ENCODE assay signal across 20 cellular contexts in genomic region chr5:178368716-178369300, GRCh38.
DNase-seq lines count a peak whose midpoint lies in the region; ATAC-seq, FAIRE-seq and TF ChIP-seq lines count a peak whose summit lies in the region.
"Had no signal": no experiment of that assay in that cellular context is flagged by ENCODE, and none has a peak within 500 bp of the region (broad histone marks: within the 10 kb centered on the region; RNA-seq: fewer than 3 reads in every experiment).

No MANE protein-coding gene starts in this region.

- H4K91ac ChIP-seq in IMR-90 (ENCODE audit: insufficient read depth, low read depth, low read length): no peak overlapping the region

- H4K5ac ChIP-seq in IMR-90 (ENCODE audit: low read depth, low read length): no peak overlapping the region

- no peak overlapping the region for H3K23ac ChIP-seq in IMR-90 (ENCODE audit: low read depth, low read length)

- no peaks in the 10 kb centered on the region for H3K36me3 ChIP-seq in BLaER1
- no peaks in the 10 kb centered on the region for H3K36me3 ChIP-seq in IMR-90 (ENCODE audit: control insufficient read depth, insufficient read depth, low read length)
- H3K36me3 ChIP-seq in kidney (ENCODE audit: control insufficient read depth in 1 of 2, insufficient read depth in 2 of 2, low read length in 2 of 2): no peaks in the 10 kb centered on the region
- H3K36me3 ChIP-seq in upper lobe of right lung: no peaks in the 10 kb centered on the region
- no peaks in the 10 kb centered on the region for H3K36me3 ChIP-seq in upper lobe of left lung

- H3K4me3 ChIP-seq in BLaER1: no peak overlapping the region
- H3K4me3 ChIP-seq in IMR-90 (ENCODE audit: insufficient read depth, low read depth, low read length): no peak overlapping the region
- H3K4me3 ChIP-seq in kidney (ENCODE audit: low read length in 2 of 2): no peak overlapping the region
- no peak overlapping the region for H3K4me3 ChIP-seq in upper lobe of right lung
- no peak overlapping the region for H3K4me3 ChIP-seq in upper lobe of left lung
- no peak overlapping the region for H3K4me3 ChIP-seq in lower leg skin (ENCODE audit: low read depth, poor library complexity, severe bottlenecking)
- H3K4me3 ChIP-seq: GM23248 had no signal

- H3K9ac ChIP-seq in BLaER1 (no peak overlapping the region), IMR-90 (ENCODE audit: low read depth, low read length) (no peak overlapping the region), kidney (ENCODE audit: low read length in 2 of 2) (no peak overlapping the region)
- H3K9ac ChIP-seq: GM23248 had no signal

- ATAC-seq in IMR-90 (ENCODE audit: low read depth): no peak
- ATAC-seq in upper lobe of right lung: no peak
- no peak for ATAC-seq in upper lobe of left lung (ENCODE audit: low FRiP score in 2 of 2)

- H2BK5ac ChIP-seq in IMR-90 (ENCODE audit: low read depth, low read length, poor library complexity, severe bottlenecking): no peak overlapping the region

- TF ChIP-seq RAD21 in IMR-90 (IDR thresholded peaks at IDR 0.05; ENCODE audit: low read length): no peak

- no peak overlapping the region for H3K18ac ChIP-seq in IMR-90 (ENCODE audit: low read depth, low read length)

- H3K56ac ChIP-seq in IMR-90 (ENCODE audit: extremely low read depth, insufficient read depth, low read length): no peak overlapping the region

- H3K14ac ChIP-seq in IMR-90 (replicated peaks; ENCODE audit: low read depth, low read length): no peak overlapping the region

- H2BK120ac ChIP-seq in IMR-90 (ENCODE audit: low read depth, low read length): no peak overlapping the region

- dilution Hi-C loops in IMR-90 (cut with HindIII; ENCODE audit: low sequenced_read_pairs, unreplicated experiment): no loop called here

- H2BK15ac ChIP-seq in IMR-90 (ENCODE audit: low read depth, low read length): no peak overlapping the region

- 80% methylated on average over 2 of the region's 10 CpGs; no CpG with 5 or more reads in 1 of the 2 experiments for WGBS in IMR-90 (ENCODE audit: extremely low coverage in 2 of 2, insufficient read length in 1 of 2), 2 experiments
- WGBS in upper lobe of left lung, 2 donors: 98 to 99% methylated on average over 9 of the region's 10 CpGs
- 97 to 100% methylated on average over 9 to 10 of the region's 10 CpGs for WGBS in lower leg skin, 2 donors

- no peaks in the 10 kb centered on the region for H3K9me1 ChIP-seq in IMR-90 (ENCODE audit: insufficient read depth, low read length)

- H3K4me1 ChIP-seq in BLaER1: peaks cover 70% of the 10 kb centered on the region
- H3K4me1 ChIP-seq in IMR-90 (ENCODE audit: control insufficient read depth, insufficient read depth, low read length): no peaks in the 10 kb centered on the region
- H3K4me1 ChIP-seq in kidney (ENCODE audit: control insufficient read depth in 1 of 2, insufficient read depth in 1 of 2, low read depth in 1 of 2, low read length in 2 of 2): no peaks in the 10 kb centered on the region
- H3K4me1 ChIP-seq in upper lobe of right lung: peaks cover 8% of the 10 kb centered on the region
- H3K4me1 ChIP-seq in upper lobe of left lung: peaks cover 0 to 6% (median 2%) of the 10 kb centered on the region in 4 donors

- peaks cover 21% of the 10 kb centered on the region for H3K9me3 ChIP-seq in BLaER1
- H3K9me3 ChIP-seq in IMR-90 (ENCODE audit: control insufficient read depth, insufficient read depth, low read length): peaks cover 48% of the 10 kb centered on the region
- no peaks in the 10 kb centered on the region for H3K9me3 ChIP-seq in kidney (ENCODE audit: control insufficient read depth in 1 of 2, low read length in 2 of 2)
- H3K9me3 ChIP-seq in upper lobe of right lung: no peaks in the 10 kb centered on the region
- peaks cover 0 to 6% (median 0%) of the 10 kb centered on the region in 4 donors for H3K9me3 ChIP-seq in upper lobe of left lung

- no peak overlapping the region for H2BK20ac ChIP-seq in IMR-90 (ENCODE audit: low read depth, low read length)

- no TSS peak for BruUV-seq in IMR-90 (replicated peaks; lab: Mats Ljungman, UMichigan)

- H3K4ac ChIP-seq in IMR-90 (ENCODE audit: low read depth, low read length): no peak overlapping the region

- no peak for TF ChIP-seq EP300 in upper lobe of left lung (IDR thresholded peaks at IDR 0.05)

- H2AFZ ChIP-seq in IMR-90 (replicated peaks; ENCODE audit: low read length, poor library complexity): peak overlapping the region; percentile 32
- H2AFZ ChIP-seq: GM23248 had no signal

- no peak overlapping the region for H4K8ac ChIP-seq in IMR-90 (ENCODE audit: low read depth in 2 of 2, low read length in 2 of 2)

- no peak overlapping the region for H2AK5ac ChIP-seq in IMR-90 (ENCODE audit: low read depth, low read length)

- no peaks in the 10 kb centered on the region for H3K79me1 ChIP-seq in IMR-90 (ENCODE audit: low read depth in 1 of 2, low read length in 2 of 2)

- CTCF ChIA-PET in IMR-90 (lab: Yijun Ruan, JAX): no interaction called here

- TF ChIP-seq POLR2A in IMR-90 (IDR thresholded peaks at IDR 0.05; ENCODE audit: low read depth, low read length): no peak
- TF ChIP-seq POLR2A in upper lobe of left lung (IDR thresholded peaks at IDR 0.05): no peak
- no peak for TF ChIP-seq POLR2A in lower leg skin (IDR thresholded peaks at IDR 0.05)

- POLR2A ChIA-PET in IMR-90 (lab: Charles Lee; ENCODE audit: unreplicated experiment): no interaction called here

- no peak overlapping the region for H2AK9ac ChIP-seq in IMR-90 (replicated peaks; ENCODE audit: low read depth, low read length, poor library complexity)

- DNase-seq in IMR-90 (no peak), kidney (peak; percentile 38), upper lobe of right lung (peak; percentile 43), upper lobe of left lung (no peak), lower leg skin (ENCODE audit: low spot score in 2 of 2) (no peak), mucosa of gallbladder (ENCODE audit: low spot score) (no peak)
- DNase-seq: 8988T; C1 segment of cervical spinal cord; CD4-positive, CD25-positive, alpha-beta regulatory T cell; CD8-positive, alpha-beta memory T cell; COR-L47; DMS 273 treated with DMSO at 0.1 percent for 48 hours; DMS53; GM23248; HCEC 1CT had no signal

- FAIRE-seq in kidney (lab: Jason Lieb, UNC): no peak
- FAIRE-seq: G401.6, GM12891, GM18507, H54 had no signal

- H3K27ac ChIP-seq in BLaER1: no peak overlapping the region; the same call in 1 of the 2 replicates
- no peak overlapping the region for H3K27ac ChIP-seq in IMR-90 (ENCODE audit: insufficient read depth, low read length)
- H3K27ac ChIP-seq in kidney (ENCODE audit: low read depth in 2 of 2, low read length in 2 of 2): no peak overlapping the region
- H3K27ac ChIP-seq in upper lobe of right lung: no peak overlapping the region
- H3K27ac ChIP-seq in upper lobe of left lung: no peak overlapping the region
- H3K27ac ChIP-seq: GM23248 had no signal

- TF ChIP-seq CTCF in IMR-90 (conservative IDR thresholded peaks at IDR 0.05; ENCODE audit: low read depth, low read length): no peak
- no peak for TF ChIP-seq CTCF in kidney (IDR thresholded peaks at IDR 0.05; ENCODE audit: borderline replicate concordance, extremely low read depth, insufficient read depth)
- TF ChIP-seq CTCF in upper lobe of right lung (IDR thresholded peaks at IDR 0.05): no peak
- no peak for TF ChIP-seq CTCF in upper lobe of left lung (IDR thresholded peaks at IDR 0.05)
- TF ChIP-seq CTCF in lower leg skin (IDR thresholded peaks at IDR 0.05): no peak

- H4K20me1 ChIP-seq in BLaER1 (no peaks in the 10 kb centered on the region), IMR-90 (ENCODE audit: insufficient read depth, low read length) (no peaks in the 10 kb centered on the region)

- no peaks in the 10 kb centered on the region for H3K27me3 ChIP-seq in BLaER1
- H3K27me3 ChIP-seq in IMR-90 (ENCODE audit: control insufficient read depth, insufficient read depth, low read length): no peaks in the 10 kb centered on the region
- H3K27me3 ChIP-seq in upper lobe of right lung: no peaks in the 10 kb centered on the region
- H3K27me3 ChIP-seq in upper lobe of left lung: no peaks in the 10 kb centered on the region

- in situ Hi-C loops in IMR-90 (cut with MboI; ENCODE audit: low sequenced_read_pairs): no loop called here

- H3K4me2 ChIP-seq in BLaER1 (peak overlapping the region; percentile 80; the same call in 1 of the 2 replicates), IMR-90 (ENCODE audit: low read depth, low read length) (no peak overlapping the region)

- intact Hi-C loops in IMR-90 (cut with micrococcal nuclease) (no loop called here), kidney (cut with DNase I) (no loop called here), upper lobe of right lung (cut with DNase I) (no loop called here), lower leg skin (cut with DNase I; ENCODE audit: low total_unique reads) (no loop called here)

TF ChIP-seq in IMR-90, 13 proteins besides CTCF, POLR2A, EP300 and RAD21:
- TF ChIP-seq ELK1 (IDR thresholded peaks at IDR 0.05; ENCODE audit: borderline replicate concordance, low read depth, low read length) (no peak), MAZ (IDR thresholded peaks at IDR 0.05; ENCODE audit: borderline replicate concordance, low read depth, low read length) (no peak), BHLHE40 (IDR thresholded peaks at IDR 0.05; ENCODE audit: low read depth, low read length) (no peak), RCOR1 (IDR thresholded peaks at IDR 0.05; ENCODE audit: insufficient replicate concordance, low read length) (no peak), USF2 (IDR thresholded peaks at IDR 0.05; ENCODE audit: low read depth, low read length) (no peak), FOS (IDR thresholded peaks at IDR 0.05; ENCODE audit: low read depth, low read length) (no peak), CEBPB (IDR thresholded peaks at IDR 0.05; ENCODE audit: low read depth, low read length) (no peak)

Comparison
In these comparisons a context has a peak if more than half of its experiments do, and no peak if none do; other contexts are left out.
1. DNase-seq: peak in kidney (single experiment) and upper lobe of right lung (single experiment); none in IMR-90 (single experiment), upper lobe of left lung (0 of 2), lower leg skin (0 of 2) and mucosa of gallbladder (single experiment).